ENCODE assay signal across 29 cellular contexts in the genomic region with DNA sequence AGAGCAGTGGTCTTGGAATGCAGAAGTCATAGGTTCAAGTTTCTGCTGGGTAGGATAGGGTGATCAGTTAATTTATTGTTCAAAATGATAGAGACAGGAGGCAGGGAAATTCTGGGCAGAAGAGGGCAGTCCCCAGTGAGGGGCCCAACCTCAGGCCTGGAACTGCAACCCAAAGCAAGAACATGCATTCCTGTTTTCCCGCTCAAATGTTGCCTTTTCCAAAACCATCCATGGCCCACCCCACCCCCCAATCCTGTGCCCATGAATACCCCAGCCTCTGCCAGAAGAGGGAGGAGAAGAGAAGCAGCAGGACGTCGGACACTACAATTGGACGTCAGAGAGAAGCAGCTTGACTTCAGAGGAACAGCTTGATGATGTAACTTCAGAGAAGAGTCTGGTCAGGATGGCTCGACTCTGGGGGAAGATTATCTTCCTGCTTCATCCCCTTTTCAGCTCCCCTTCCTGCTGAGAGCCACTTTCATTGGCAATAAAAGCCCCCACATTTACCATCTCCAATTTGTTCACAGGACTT.
"Had no signal": no experiment of that assay in that cellular context is flagged by ENCODE, and none has a peak within 500 bp of the region (broad histone marks: within the 10 kb centered on the region; RNA-seq: fewer than 3 reads in every experiment).

No MANE protein-coding gene starts in this region.

- H3K27me3 ChIP-seq: pancreas, testis, transverse colon had no signal

- DNase-seq: activated B cell treated with CpG ODN at 0.5 μM for 24 hours; activated CD4-positive, alpha-beta T cell treated with anti-CD3 and anti-CD28 coated beads, Interleukin-2, amount 50 U/mL, for 1 hour; activated naive CD4-positive, alpha-beta T cell; activated T-cell treated with anti-CD3 and anti-CD28 coated beads for 4 hours; activated T-cell treated with anti-CD3 and anti-CD28 coated beads, Interleukin-2, amount 50 U/mL, for 72 hours; anterior cingulate cortex; effector memory CD4-positive, alpha-beta T cell; glutamatergic neuron; immature natural killer cell; kidney; left colon; mesenchymal stem cell; mucosa of descending colon; pancreas; retina; stimulated activated CD4-positive, alpha-beta T cell treated with anti-CD3 and anti-CD28 coated beads, Interleukin-12 subunit alpha, Interleukin-12 subunit beta, amount 100 ng/mL, for 4 hours; stimulated activated CD4-positive, alpha-beta T cell treated with anti-CD3 and anti-CD28 coated beads, Interleukin-4, amount 100 ng/mL, for 1 hour; stimulated activated naive CD8-positive, alpha-beta T cell treated with anti-CD3 and anti-CD28 coated beads, Interleukin-15, Interleukin-2, amounts not matched to agents 100 U/mL and 50 U/mL, for 24 hours; T-helper 2 cell; testis had no signal

- FAIRE-seq: colon, frontal cortex, kidney, pancreas, urothelium cell line had no signal

- H3K4me3 ChIP-seq: mucosa of descending colon, pancreas, prostate gland, skin epidermis, testis, transverse colon had no signal

- H3K4me1 ChIP-seq: prostate gland, testis, transverse colon had no signal

- H3K36me3 ChIP-seq: pancreas, prostate gland, transverse colon had no signal

- H3K27ac ChIP-seq: pancreas, prostate gland, skin epidermis, testis, transverse colon had no signal

- ATAC-seq: activated naive CD4-positive, alpha-beta T cell treated with anti-CD3 and anti-CD28 coated beads, Interleukin-2, amount 50 U/mL, for 72 hours; activated T-cell treated with anti-CD3 and anti-CD28 coated beads, Interleukin-2, amount 50 U/mL, for 72 hours; left colon; mucosa of descending colon; natural killer cell treated with Interleukin-12 subunit alpha and Interleukin-12 subunit beta and Interleukin-15 and Interleukin-18, amount 100 ng/mL, for 72 hours; pancreas; sciatic nerve; stimulated activated naive CD8-positive, alpha-beta T cell treated with anti-CD3 and anti-CD28 coated beads, Interleukin-15, Interleukin-2, amounts not matched to agents 100 U/mL and 50 U/mL, for 24 hours had no signal

- H3K9me3 ChIP-seq: mucosa of descending colon, pancreas, prostate gland, testis, transverse colon had no signal
